In the genomic region with DNA sequence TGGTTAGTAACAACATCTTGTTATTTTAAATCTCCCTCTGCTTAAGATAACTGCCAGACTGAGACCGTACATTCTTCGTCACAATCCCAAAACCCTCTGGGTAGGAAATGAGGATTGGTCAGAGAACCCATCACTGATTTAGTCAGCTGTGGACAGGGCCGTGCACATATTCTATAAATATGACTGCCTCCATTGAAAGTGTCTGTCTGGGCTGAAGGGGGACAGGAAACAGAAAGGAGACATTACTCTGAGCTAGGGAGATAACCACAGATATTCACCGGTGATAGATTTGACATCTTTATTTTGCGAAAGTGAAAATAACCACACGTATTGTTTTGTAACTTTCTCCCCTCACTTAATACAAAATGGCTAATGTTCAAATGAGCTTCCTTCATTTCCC, we compare ENCODE assay signal across 13 cellular contexts. TPM values are rescaled to one million over a fixed set of nuclear protein-coding genes. Genes with fewer than 3 reads are reported as not detected.
A peak's percentile ranks its signal among the peaks of the same experiment; 100 is the strongest.
DNase-seq lines count a peak whose midpoint lies in the region; ATAC-seq and FAIRE-seq lines count a peak whose summit lies in the region.
"Had no signal": no experiment of that assay in that cellular context is flagged by ENCODE, and none has a peak within 500 bp of the region (broad histone marks: within the 10 kb centered on the region; RNA-seq: fewer than 3 reads in every experiment).

No MANE protein-coding gene starts in this region.

- H3K9ac ChIP-seq in GM23248: no peak overlapping the region
- no peak overlapping the region for H3K9ac ChIP-seq in neuronal stem cell (ENCODE audit: low read depth, low read length, poor library complexity)

- no peak overlapping the region for H2BK12ac ChIP-seq in neuronal stem cell (ENCODE audit: low read length)

- H3K4me2 ChIP-seq in GM23248 (ENCODE audit: unreplicated experiment): no peak overlapping the region
- H3K4me2 ChIP-seq in neuronal stem cell (ENCODE audit: insufficient read depth, low read length, poor library complexity, severe bottlenecking): no peak overlapping the region

- 63 to 67% methylated on average over 6 of the region's 6 CpGs for WGBS in GM23248 (ENCODE audit: low coverage in 1 of 2, low lambda C conversion rate in 2 of 2, missing lambda C conversion rate in 2 of 2), 2 experiments
- WGBS in neuronal stem cell (ENCODE audit: extremely low coverage in 2 of 2, insufficient read length in 2 of 2, insufficient replicate concordance in 1 of 2), 2 donors: no CpG with 5 or more reads among the region's 6 CpGs

- no peak overlapping the region for H3K14ac ChIP-seq in neuronal stem cell (ENCODE audit: low read length)

- no peak overlapping the region for H2BK5ac ChIP-seq in neuronal stem cell (ENCODE audit: low read length)

- peak; percentile 82 for ATAC-seq in HG03565 (IDR thresholded peaks at IDR 0.05; ENCODE audit: unreplicated experiment)
- ATAC-seq: activated CD4-positive, alpha-beta T cell treated with anti-CD3 and anti-CD28 coated beads for 36 hours; lower lobe of right lung; psoas muscle had no signal

- H4K20me1 ChIP-seq in GM23248 (ENCODE audit: insufficient read depth): no peaks in the 10 kb centered on the region

- H3K36me3 ChIP-seq in GM23248 (ENCODE audit: low read depth) (no peaks in the 10 kb centered on the region), neuronal stem cell (replicated peaks in 1 of 2; ENCODE audit: control insufficient read depth in 2 of 2, insufficient read depth in 2 of 2, low read length in 2 of 2) (no peaks in the 10 kb centered on the region)
- H3K36me3 ChIP-seq: lower lobe of right lung, thoracic aorta had no signal

- no peak overlapping the region for H2AK5ac ChIP-seq in neuronal stem cell (ENCODE audit: low read depth, low read length)

- peak overlapping the region; percentile 44; the same call in 1 of the 2 replicates for H2AFZ ChIP-seq in GM23248
- peak overlapping the region; percentile 60 for H2AFZ ChIP-seq in neuronal stem cell (ENCODE audit: low read length)

- H3K4me3 ChIP-seq in GM23248 (no peak overlapping the region), neuronal stem cell (ENCODE audit: low read length in 2 of 2) (no peak overlapping the region)
- H3K4me3 ChIP-seq: lower lobe of right lung, psoas muscle, thoracic aorta had no signal

- H3K9me2 ChIP-seq in GM23248 (ENCODE audit: insufficient read depth): no peaks in the 10 kb centered on the region; the same call in 1 of the 2 replicates

- no peak overlapping the region for H3K23ac ChIP-seq in neuronal stem cell (ENCODE audit: low read depth, low read length, poor library complexity)

- H3K9me3 ChIP-seq in GM23248 (ENCODE audit: low read depth): no peaks in the 10 kb centered on the region
- H3K9me3 ChIP-seq in neuronal stem cell (replicated peaks in 1 of 2; ENCODE audit: control insufficient read depth in 2 of 2, insufficient read depth in 1 of 2, low read depth in 1 of 2, low read length in 2 of 2): no peaks in the 10 kb centered on the region
- H3K9me3 ChIP-seq: lower lobe of right lung, psoas muscle, thoracic aorta had no signal

- no peak overlapping the region for H4K91ac ChIP-seq in neuronal stem cell (ENCODE audit: low read depth, low read length, poor library complexity)

- FAIRE-seq in GM19239 (lab: Jason Lieb, UNC): no peak

- H3K4ac ChIP-seq in neuronal stem cell (ENCODE audit: low read length): no peak overlapping the region

- H3K18ac ChIP-seq in neuronal stem cell (ENCODE audit: low read length): no peak overlapping the region

- in situ Hi-C loops in GM23248 (cut with MboI): no loop called here

- peaks cover 15% of the 10 kb centered on the region for H3K4me1 ChIP-seq in GM23248 (ENCODE audit: insufficient read depth)
- H3K4me1 ChIP-seq in neuronal stem cell (ENCODE audit: control insufficient read depth in 2 of 2, insufficient read depth in 1 of 2, low read depth in 1 of 2, low read length in 2 of 2): peaks cover 0 to 2% of the 10 kb centered on the region in 2 donors
- H3K4me1 ChIP-seq: lower lobe of right lung, psoas muscle had no signal

- H4K8ac ChIP-seq in neuronal stem cell (ENCODE audit: low read depth, low read length): no peak overlapping the region

- no peak overlapping the region for H2BK15ac ChIP-seq in neuronal stem cell (ENCODE audit: low read length)

- DNase-seq in GM19239 (ENCODE audit: insufficient read length, low spot score): peak; percentile 0
- DNase-seq in GM23248: no peak
- DNase-seq in neuronal stem cell (ENCODE audit: low spot score): no peak
- no peak for DNase-seq in activated T-cell treated with anti-CD3 and anti-CD28 coated beads, Interleukin-2, amount 50 U/mL, for 48 hours
- DNase-seq in NCI-H226: no peak
- DNase-seq in HuH-7 (ENCODE audit: low spot score): no peak
- DNase-seq: activated CD4-positive, alpha-beta T cell treated with anti-CD3 and anti-CD28 coated beads for 36 hours; lower lobe of right lung; NCI-H524 treated with DMSO at 0.1 percent for 48 hours; psoas muscle had no signal

- 0 out of 2 replicates have a peak, but pooled peaks cover 11% of the 10 kb centered on the region for H3F3A ChIP-seq in GM23248 (ENCODE audit: insufficient read depth)

- H3K27ac ChIP-seq in GM23248 (no peak overlapping the region), neuronal stem cell (replicated peaks; ENCODE audit: low read length) (no peak overlapping the region)
- H3K27ac ChIP-seq: lower lobe of right lung, psoas muscle, thoracic aorta had no signal

- no peaks in the 10 kb centered on the region for H3K79me2 ChIP-seq in GM23248 (ENCODE audit: insufficient read depth)

- no peaks in the 10 kb centered on the region for H3K79me1 ChIP-seq in neuronal stem cell (ENCODE audit: low read depth, low read length)

- H2BK120ac ChIP-seq in neuronal stem cell (ENCODE audit: low read depth, low read length): no peak overlapping the region

- H3K27me3 ChIP-seq in GM23248 (replicated peaks; ENCODE audit: insufficient read depth) (no peaks in the 10 kb centered on the region), neuronal stem cell (ENCODE audit: control insufficient read depth in 3 of 3, insufficient read depth in 3 of 3, low read depth in 1 of 3, low read length in 3 of 3) (no peaks in the 10 kb centered on the region)

RNA-seq across cellular contexts. Expression of a gene that starts 36.9 kb away (rescaled TPM):
- total RNA-seq in GM23248 (2014; rRNA removed; shearing (Covaris generic)): 12.1 and 12.2 TPM in 2 replicates
- 4.8 and 5.1 TPM in 2 replicates for polyA plus RNA-seq in GM23248 (2016; fragmentation: Nextera tagmentation; extraction: Ambion mirVana)
- 28.6 TPM for polyA plus RNA-seq in neuronal stem cell (2013, experiment 1 of 2)
- 30.4 TPM for polyA plus RNA-seq in neuronal stem cell (2013, experiment 2 of 2)
- total RNA-seq: activated CD4-positive, alpha-beta T cell treated with anti-CD3 and anti-CD28 coated beads for 36 hours; glomerular endothelial cell had no signal
